Comparison of ENCODE assay signal across 1 cellular context in genomic region chr5:38599751-38600150, GRCh38. TPM values are rescaled to one million over a fixed set of nuclear protein-coding genes. Genes with fewer than 3 reads are reported as not detected.
"Had no signal": no experiment of that assay in that cellular context is flagged by ENCODE, and none has a peak within 500 bp of the region (broad histone marks: within the 10 kb centered on the region; RNA-seq: fewer than 3 reads in every experiment).

No MANE protein-coding gene starts in this region.

RNA-seq across cellular contexts. Expression of gene LIFR, which starts 43.3 kb away (rescaled TPM):
- total RNA-seq: natural killer cell had no signal
